In genomic region chr11:58028687-58029411, GRCh38 we compare ENCODE assay signal across 1 cellular context.
TF ChIP-seq lines count a peak whose summit lies in the region.

No MANE protein-coding gene starts in this region.

TF ChIP-seq in GM23338, 12 proteins besides CTCF, POLR2A, EP300 and RAD21 (continued from another document):
- TF ChIP-seq ZNF462 (CRISPR knock-in tag; IDR thresholded peaks at IDR 0.05) (no peak), ZNF331 (CRISPR knock-in tag; IDR thresholded peaks at IDR 0.05; ENCODE audit: low read depth) (no peak), EZH2 (IDR thresholded peaks at IDR 0.05; ENCODE audit: low read depth, unreplicated experiment) (no peak), ZNF114 (CRISPR knock-in tag; IDR thresholded peaks at IDR 0.05) (no peak), ETS1 (IDR thresholded peaks at IDR 0.05) (no peak), CREB1 (CRISPR knock-in tag; IDR thresholded peaks at IDR 0.05; ENCODE audit: low read depth) (no peak), POLR2AphosphoS5 (IDR thresholded peaks at IDR 0.05; ENCODE audit: low read depth) (no peak)
